In the genomic region with DNA sequence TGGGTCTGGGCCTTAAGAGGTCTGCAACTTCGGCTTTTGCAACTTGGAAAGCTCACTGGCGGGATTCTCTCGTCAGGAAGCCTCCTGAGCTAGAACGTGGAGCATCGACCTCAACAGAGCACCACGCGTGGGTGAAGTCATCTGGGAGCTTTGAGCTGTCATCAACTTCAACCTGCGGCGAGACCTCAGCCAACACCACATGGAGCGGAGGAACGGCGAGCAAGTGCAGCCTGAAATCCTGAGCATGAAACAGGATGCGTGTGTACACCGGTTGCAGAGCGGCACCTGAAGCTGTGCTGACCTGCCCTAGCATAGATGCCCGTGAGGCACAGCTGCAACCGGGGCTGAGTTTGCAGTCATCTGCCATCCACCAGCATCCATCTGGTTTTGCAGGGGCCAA, we compare ENCODE assay signal across 35 cellular contexts.
DNase-seq lines count a peak whose midpoint lies in the region; ATAC-seq, FAIRE-seq and TF ChIP-seq lines count a peak whose summit lies in the region.
"Had no signal": no experiment of that assay in that cellular context is flagged by ENCODE, and none has a peak within 500 bp of the region (broad histone marks: within the 10 kb centered on the region; RNA-seq: fewer than 3 reads in every experiment).

No MANE protein-coding gene starts in this region.

- H3K4me2 ChIP-seq in neuronal stem cell (ENCODE audit: insufficient read depth, low read length, poor library complexity, severe bottlenecking) = no peak overlapping the region
- H3K4me2 ChIP-seq: A549; BLaER1; BLaER1 treated with 17β-estradiol and CSF1 and Interleukin-3, amounts not matched to agents 10 nM and 100 nM had no signal

- H4K8ac ChIP-seq in neuronal stem cell (ENCODE audit: low read depth, low read length) = no peak overlapping the region

- H2BK5ac ChIP-seq in neuronal stem cell (ENCODE audit: low read length) = peak overlapping the region; percentile 68

- ATAC-seq in heart left ventricle = no peak
- ATAC-seq in GM21423 (IDR thresholded peaks at IDR 0.05; ENCODE audit: unreplicated experiment) = no peak
- ATAC-seq: A549; CD8-positive, alpha-beta T cell had no signal

- intact Hi-C loops in cardiac septum (cut with DNase I) (no loop called here), heart left ventricle (cut with DNase I) (no loop called here), kidney (cut with DNase I) (no loop called here), posterior vena cava (cut with DNase I) (no loop called here)

- DNase-seq in cardiac septum (ENCODE audit: low spot score) (peak; percentile 63), heart left ventricle (no peak), kidney (peak; percentile 39), neuronal stem cell (ENCODE audit: low spot score) (no peak), posterior vena cava (ENCODE audit: low spot score) (peak; percentile 73), SHP77 treated with DMSO at 0.1 percent for 48 hours (lab: John Stamatoyannopoulos, UW) (no peak)
- no peak for DNase-seq in activated CD8-positive, alpha-beta memory T cell treated with anti-CD3 and anti-CD28 coated beads for 24 hours
- DNase-seq: 8988T; ACHN; AML-193; BE2C; C1 segment of cervical spinal cord; Caco-2; Calu3; CD4-positive, alpha-beta memory T cell; CD4-positive, alpha-beta T cell; CD4-positive, CD25-positive, alpha-beta regulatory T cell; CD8-positive, alpha-beta memory T cell; CD8-positive, alpha-beta T cell; COR-L47; DMS 273 treated with DMSO at 0.1 percent for 48 hours; DMS153; DMS53; DMS79; DMS79 treated with DMSO at 0.1 percent for 48 hours; DND-41; EL had no signal

- H3K23ac ChIP-seq in neuronal stem cell (ENCODE audit: low read depth, low read length, poor library complexity) = peak overlapping the region; percentile 18

- FAIRE-seq in kidney (lab: Jason Lieb, UNC) = no peak
- FAIRE-seq: A204.1, A549, D721Med had no signal

- peaks cover 0 to 26% (median 0%) of the 10 kb centered on the region in 9 donors for H3K27me3 ChIP-seq in heart left ventricle
- H3K27me3 ChIP-seq in neuronal stem cell (ENCODE audit: control insufficient read depth in 3 of 3, insufficient read depth in 3 of 3, low read depth in 1 of 3, low read length in 3 of 3) = no peaks in the 10 kb centered on the region
- H3K27me3 ChIP-seq: BLaER1; BLaER1 treated with 17β-estradiol and CSF1 and Interleukin-3, amounts not matched to agents 10 nM and 100 nM had no signal

- H3K4me3 ChIP-seq in heart left ventricle (no peak overlapping the region), kidney (ENCODE audit: low read length in 2 of 2) (no peak overlapping the region), neuronal stem cell (ENCODE audit: low read length in 2 of 2) (peak overlapping the region in 1 of 2 donors; percentile 44)
- H3K4me3 ChIP-seq: A549; BLaER1; BLaER1 treated with 17β-estradiol and CSF1 and Interleukin-3, amounts not matched to agents 10 nM and 100 nM had no signal

- no peak overlapping the region for H2BK12ac ChIP-seq in neuronal stem cell (ENCODE audit: low read length)

- no peak overlapping the region for H3K27ac ChIP-seq in heart left ventricle
- H3K27ac ChIP-seq in kidney (ENCODE audit: low read depth in 2 of 2, low read length in 2 of 2) = no peak overlapping the region
- no peak overlapping the region for H3K27ac ChIP-seq in neuronal stem cell (replicated peaks; ENCODE audit: low read length)
- H3K27ac ChIP-seq: 22Rv1; A549; BLaER1; BLaER1 treated with 17β-estradiol and CSF1 and Interleukin-3, amounts not matched to agents 10 nM and 100 nM; C4-2B had no signal

- H4K91ac ChIP-seq in neuronal stem cell (ENCODE audit: low read depth, low read length, poor library complexity) = no peak overlapping the region

- peak overlapping the region; percentile 14 for H3K4ac ChIP-seq in neuronal stem cell (ENCODE audit: low read length)

- no peak overlapping the region for H2AFZ ChIP-seq in neuronal stem cell (ENCODE audit: low read length)

- no peaks in the 10 kb centered on the region for H3K36me3 ChIP-seq in heart left ventricle
- H3K36me3 ChIP-seq in kidney (ENCODE audit: control insufficient read depth in 1 of 2, insufficient read depth in 2 of 2, low read length in 2 of 2) = no peaks in the 10 kb centered on the region
- H3K36me3 ChIP-seq in neuronal stem cell (replicated peaks in 1 of 2; ENCODE audit: control insufficient read depth in 2 of 2, insufficient read depth in 2 of 2, low read length in 2 of 2) = no peaks in the 10 kb centered on the region
- H3K36me3 ChIP-seq: BE2C; BLaER1; BLaER1 treated with 17β-estradiol and CSF1 and Interleukin-3, amounts not matched to agents 10 nM and 100 nM had no signal

- WGBS in heart left ventricle, 4 donors = 76 to 80% (median 80%) methylated on average over 17 of the region's 17 CpGs
- WGBS in neuronal stem cell (ENCODE audit: extremely low coverage in 2 of 2, insufficient read length in 2 of 2, insufficient replicate concordance in 1 of 2), 2 donors = no CpG with 5 or more reads among the region's 17 CpGs

- H3K4me1 ChIP-seq in heart left ventricle = no peaks in the 10 kb centered on the region
- no peaks in the 10 kb centered on the region for H3K4me1 ChIP-seq in kidney (ENCODE audit: control insufficient read depth in 1 of 2, insufficient read depth in 1 of 2, low read depth in 1 of 2, low read length in 2 of 2)
- H3K4me1 ChIP-seq in neuronal stem cell (ENCODE audit: control insufficient read depth in 2 of 2, insufficient read depth in 1 of 2, low read depth in 1 of 2, low read length in 2 of 2) = peaks cover 0 to 3% of the 10 kb centered on the region in 2 donors
- H3K4me1 ChIP-seq: A549; BE2C; BLaER1; BLaER1 treated with 17β-estradiol and CSF1 and Interleukin-3, amounts not matched to agents 10 nM and 100 nM; Caco-2 had no signal

- no peak for TF ChIP-seq POLR2A in heart left ventricle (IDR thresholded peaks at IDR 0.05)

- peak overlapping the region; percentile 26 for H3K14ac ChIP-seq in neuronal stem cell (ENCODE audit: low read length)

- peak overlapping the region; percentile 17 for H2BK120ac ChIP-seq in neuronal stem cell (ENCODE audit: low read depth, low read length)

- H3K9me3 ChIP-seq in heart left ventricle (no peaks in the 10 kb centered on the region), kidney (ENCODE audit: control insufficient read depth in 1 of 2, low read length in 2 of 2) (no peaks in the 10 kb centered on the region), neuronal stem cell (replicated peaks in 1 of 2; ENCODE audit: control insufficient read depth in 2 of 2, insufficient read depth in 1 of 2, low read depth in 1 of 2, low read length in 2 of 2) (no peaks in the 10 kb centered on the region)
- H3K9me3 ChIP-seq: A549; BE2C; BLaER1; BLaER1 treated with 17β-estradiol and CSF1 and Interleukin-3, amounts not matched to agents 10 nM and 100 nM; Caco-2 had no signal

- H3K79me1 ChIP-seq in neuronal stem cell (ENCODE audit: low read depth, low read length) = no peaks in the 10 kb centered on the region

- TF ChIP-seq CTCF in heart left ventricle (IDR thresholded peaks at IDR 0.05) (no peak), kidney (IDR thresholded peaks at IDR 0.05; ENCODE audit: borderline replicate concordance, extremely low read depth, insufficient read depth) (no peak)

- H2BK15ac ChIP-seq in neuronal stem cell (ENCODE audit: low read length) = no peak overlapping the region

- no peak overlapping the region for H3K9ac ChIP-seq in kidney (ENCODE audit: low read length in 2 of 2)
- no peak overlapping the region for H3K9ac ChIP-seq in neuronal stem cell (ENCODE audit: low read depth, low read length, poor library complexity)
- H3K9ac ChIP-seq: BLaER1; BLaER1 treated with 17β-estradiol and CSF1 and Interleukin-3, amounts not matched to agents 10 nM and 100 nM had no signal

- peak overlapping the region; percentile 48 for H3K18ac ChIP-seq in neuronal stem cell (ENCODE audit: low read length)

- no peak overlapping the region for H2AK5ac ChIP-seq in neuronal stem cell (ENCODE audit: low read depth, low read length)

Comparison
In these comparisons a context has a peak if more than half of its experiments do, and no peak if none do; other contexts are left out.
1. DNase-seq: peak in cardiac septum (single experiment), kidney (single experiment) and posterior vena cava (single experiment); none in heart left ventricle (0 of 5), neuronal stem cell (single experiment), SHP77 treated with DMSO at 0.1 percent for 48 hours (single experiment) and activated CD8-positive, alpha-beta memory T cell treated with anti-CD3 and anti-CD28 coated beads for 24 hours (single experiment).